Comparison of ENCODE assay signal across 11 cellular contexts in genomic region chr3:10195692-10196091, GRCh38. TPM values are rescaled to one million over a fixed set of nuclear protein-coding genes. Genes with fewer than 3 reads are reported as not detected.
DNase-seq lines count a peak whose midpoint lies in the region; ATAC-seq and TF ChIP-seq lines count a peak whose summit lies in the region.
"Had no signal": no experiment of that assay in that cellular context is flagged by ENCODE, and none has a peak within 500 bp of the region (broad histone marks: within the 10 kb centered on the region; RNA-seq: fewer than 3 reads in every experiment).

No MANE protein-coding gene starts in this region.

- peaks cover 39 to 89% (median 55%) of the 10 kb centered on the region in 4 donors for H3K4me1 Mint-ChIP-seq in CD4-positive, CD25-positive, alpha-beta regulatory T cell

- TF ChIP-seq EP300 in sigmoid colon (IDR thresholded peaks at IDR 0.05) (no peak), gastroesophageal sphincter (IDR thresholded peaks at IDR 0.05) (no peak)

- TF ChIP-seq CTCF in OCI-LY7 (conservative IDR thresholded peaks at IDR 0.05; ENCODE audit: low read length) (no peak), sigmoid colon (IDR thresholded peaks at IDR 0.05) (no peak), gastroesophageal sphincter (IDR thresholded peaks at IDR 0.05) (no peak)

- no peaks in the 10 kb centered on the region for H3K36me3 ChIP-seq in CD4-positive, CD25-positive, alpha-beta regulatory T cell (ENCODE audit: control insufficient read depth, insufficient read depth, low read length)
- no peaks in the 10 kb centered on the region for H3K36me3 ChIP-seq in OCI-LY7 (ENCODE audit: insufficient read depth, low read length)
- H3K36me3 ChIP-seq in effector memory CD4-positive, alpha-beta T cell (ENCODE audit: control insufficient read depth, insufficient read depth, low read length), result no peaks in the 10 kb centered on the region
- H3K36me3 ChIP-seq in sigmoid colon, result no peaks in the 10 kb centered on the region
- no peaks in the 10 kb centered on the region for H3K36me3 ChIP-seq in gastroesophageal sphincter

- no TSS peak for BruUV-seq in OCI-LY7 (replicated peaks; lab: Mats Ljungman, UMichigan)

- ATAC-seq in CD4-positive, CD25-positive, alpha-beta regulatory T cell (ENCODE audit: low read depth in 2 of 2), result no peak
- ATAC-seq in gastroesophageal sphincter, result no peak

- H3K27me3 ChIP-seq in CD4-positive, CD25-positive, alpha-beta regulatory T cell (ENCODE audit: control insufficient read depth, insufficient read depth, low read length), result no peaks in the 10 kb centered on the region
- H3K27me3 ChIP-seq in effector memory CD4-positive, alpha-beta T cell (replicated peaks; ENCODE audit: control insufficient read depth, insufficient read depth, low read length, poor library complexity, severe bottlenecking), result no peaks in the 10 kb centered on the region
- H3K27me3 ChIP-seq in sigmoid colon (no peaks in the 10 kb centered on the region), gastroesophageal sphincter (no peaks in the 10 kb centered on the region)

- H3K27ac ChIP-seq in CD4-positive, CD25-positive, alpha-beta regulatory T cell (ENCODE audit: insufficient read depth, low read length, poor library complexity, severe bottlenecking), result peak overlapping the region; percentile 92
- H3K27ac ChIP-seq in OCI-LY7 (ENCODE audit: low read depth, low read length, poor library complexity, severe bottlenecking) (peak overlapping the region; percentile 74), sigmoid colon (peak overlapping the region; percentile 84 to 90 (median 86)), gastroesophageal sphincter (peak overlapping the region in 2 of 4 donors; percentile 8 to 41)
- H3K27ac ChIP-seq in effector memory CD4-positive, alpha-beta T cell (ENCODE audit: insufficient read depth, low read length, poor library complexity, severe bottlenecking), result peak overlapping the region; percentile 89
- H3K27ac ChIP-seq: SK-N-MC had no signal

- no peak for DNase-seq in CD4-positive, CD25-positive, alpha-beta regulatory T cell
- no peak for DNase-seq in OCI-LY7 (ENCODE audit: low spot score)
- no peak for DNase-seq in effector memory CD4-positive, alpha-beta T cell
- no peak for DNase-seq in sigmoid colon
- no peak for DNase-seq in ecto neural progenitor cell (ENCODE audit: low spot score)
- DNase-seq in activated CD4-positive, CD25-positive, alpha-beta regulatory T cell (lab: John Stamatoyannopoulos, UW), result no peak
- DNase-seq in activated effector memory CD4-positive, alpha-beta T cell treated with Interleukin-2 at 50 U/mL for 16 hours, result no peak
- DNase-seq: effector CD4-positive, alpha-beta T cell; NCI-H2029 had no signal

- intact Hi-C loops in OCI-LY7 (cut with micrococcal nuclease; ENCODE audit: unreplicated experiment) (no loop called here), sigmoid colon (cut with DNase I) (no loop called here)

- peak overlapping the region in 2 of 4 donors; percentile 77 to 85 for H3K4me3 Mint-ChIP-seq in CD4-positive, CD25-positive, alpha-beta regulatory T cell

- no peaks in the 10 kb centered on the region for H3K27me3 Mint-ChIP-seq in CD4-positive, CD25-positive, alpha-beta regulatory T cell

- TF ChIP-seq POLR2A in sigmoid colon (IDR thresholded peaks at IDR 0.05) (no peak), gastroesophageal sphincter (IDR thresholded peaks at IDR 0.05) (no peak)

- no peaks in the 10 kb centered on the region for H3K9me3 ChIP-seq in CD4-positive, CD25-positive, alpha-beta regulatory T cell (ENCODE audit: control insufficient read depth in 2 of 2, low read length in 2 of 2)
- H3K9me3 ChIP-seq in OCI-LY7 (ENCODE audit: low read length) (no peaks in the 10 kb centered on the region), sigmoid colon (no peaks in the 10 kb centered on the region), gastroesophageal sphincter (no peaks in the 10 kb centered on the region)
- H3K9me3 ChIP-seq in effector memory CD4-positive, alpha-beta T cell (ENCODE audit: control insufficient read depth, low read length), result no peaks in the 10 kb centered on the region

- POLR2A ChIA-PET in OCI-LY7 (lab: Charles Lee), result interaction anchor here (0.6 to 4.3 kb wide), 3 partner anchors 18 to 81 kb away, joined by 3 to 32 read pairs (median 8); no protein-coding TSS in a partner anchor

- peaks cover 0 to 2% (median 0%) of the 10 kb centered on the region in 7 donors for H3K9me3 Mint-ChIP-seq in CD4-positive, CD25-positive, alpha-beta regulatory T cell

- H3K79me2 ChIP-seq in OCI-LY7 (ENCODE audit: insufficient read depth, low read depth, low read length), result no peaks in the 10 kb centered on the region

- H3K9me2 ChIP-seq in OCI-LY7 (ENCODE audit: insufficient read depth, low read length), result no peaks in the 10 kb centered on the region

- no peaks in the 10 kb centered on the region for H3K36me3 Mint-ChIP-seq in CD4-positive, CD25-positive, alpha-beta regulatory T cell

- H4K20me1 ChIP-seq in OCI-LY7 (ENCODE audit: insufficient read depth, low read length), result no peaks in the 10 kb centered on the region

- H3K4me1 ChIP-seq in CD4-positive, CD25-positive, alpha-beta regulatory T cell (ENCODE audit: control insufficient read depth, insufficient read depth, low read length, poor library complexity, severe bottlenecking), result peaks cover 77% of the 10 kb centered on the region
- H3K4me1 ChIP-seq in OCI-LY7 (ENCODE audit: insufficient read depth, low read length, poor library complexity, severe bottlenecking) (peaks cover 88% of the 10 kb centered on the region), sigmoid colon (peaks cover 0 to 66% (median 60%) of the 10 kb centered on the region in 4 donors), gastroesophageal sphincter (peaks cover 17 to 67% (median 49%) of the 10 kb centered on the region in 3 donors)
- peaks cover 88% of the 10 kb centered on the region for H3K4me1 ChIP-seq in effector memory CD4-positive, alpha-beta T cell (ENCODE audit: control insufficient read depth, insufficient read depth, low read length, poor library complexity, severe bottlenecking)

- H3K27ac Mint-ChIP-seq in CD4-positive, CD25-positive, alpha-beta regulatory T cell, result peak overlapping the region; percentile 97 to 99 (median 98)

- peak overlapping the region; percentile 71; the same call in 1 of the 2 replicates for H3K4me2 ChIP-seq in OCI-LY7 (ENCODE audit: low read length)

- no peak overlapping the region for H3K4me3 ChIP-seq in CD4-positive, CD25-positive, alpha-beta regulatory T cell (ENCODE audit: low read depth, low read length)
- H3K4me3 ChIP-seq in OCI-LY7 (ENCODE audit: low read depth, low read length, poor library complexity, severe bottlenecking) (no peak overlapping the region), sigmoid colon (no peak overlapping the region), gastroesophageal sphincter (no peak overlapping the region)
- H3K4me3 ChIP-seq in effector memory CD4-positive, alpha-beta T cell (ENCODE audit: insufficient read depth, low read depth, low read length, poor library complexity, severe bottlenecking), result no peak overlapping the region
- H3K4me3 ChIP-seq: SK-N-MC had no signal

- CTCF ChIA-PET in OCI-LY7 (lab: Charles Lee; ENCODE audit: unreplicated experiment), result interaction anchor here (0.9 kb wide), 1 partner anchor 18 kb away, joined by 3 read pairs; no protein-coding TSS in a partner anchor

- H2AFZ ChIP-seq in OCI-LY7 (ENCODE audit: low read length), result no peak overlapping the region; the same call in 1 of the 2 replicates

- 88 to 89% methylated on average over 8 of the region's 8 CpGs for WGBS in sigmoid colon, 2 donors
- 100% methylated on average over 3 to 4 of the region's 8 CpGs for WGBS in gastroesophageal sphincter (ENCODE audit: low coverage in 1 of 2), 2 donors

RNA-seq across cellular contexts. Expression of gene IRAK2, which starts 31.0 kb away (rescaled TPM):
- total RNA-seq in CD4-positive, CD25-positive, alpha-beta regulatory T cell, result 3.6 TPM
- polyA plus RNA-seq in CD4-positive, CD25-positive, alpha-beta regulatory T cell, result 1 to 10 TPM in 3 of 4 donors, under 1 TPM in 1; 0.68 to 3.7 (median 2.8) TPM
- total RNA-seq in OCI-LY7 (2014; rRNA removed; shearing (Covaris generic)), result 1.1 and 1.4 TPM in 2 replicates
- total RNA-seq in OCI-LY7 (2022) (1.2 and 1.4 TPM in 2 replicates), sigmoid colon (1 to 10 TPM; 1.1 to 6.1 (median 3.7) TPM), gastroesophageal sphincter (1 to 10 TPM; 2.2 to 4.4 (median 3.3) TPM)
- polyA plus RNA-seq in sigmoid colon, result 1 to 10 TPM; 1.2 to 2.8 (median 2.8) TPM

RNA-seq across cellular contexts. Expression of gene TATDN2, which starts 52.6 kb away (rescaled TPM):
- 86.5 TPM for total RNA-seq in CD4-positive, CD25-positive, alpha-beta regulatory T cell
- polyA plus RNA-seq in CD4-positive, CD25-positive, alpha-beta regulatory T cell, result 10 to 100 TPM; 10.2 to 17.4 (median 12.6) TPM
- total RNA-seq in OCI-LY7 (2014; rRNA removed; shearing (Covaris generic)), result 22.0 and 22.9 TPM in 2 replicates
- total RNA-seq in OCI-LY7 (2022), result 57.5 and 63.4 TPM in 2 replicates
- 10 to 100 TPM; 11.2 to 23.3 (median 12.6) TPM for total RNA-seq in sigmoid colon
- polyA plus RNA-seq in sigmoid colon, result 10 to 100 TPM; 13.4 to 25.7 (median 17.4) TPM
- total RNA-seq in gastroesophageal sphincter, result 10 to 100 TPM in 3 of 4 donors, 1 to 10 TPM in 1; 10.0 to 28.4 (median 22.6) TPM

RNA-seq across cellular contexts. Expression of gene VHL, which starts 54.1 kb away (rescaled TPM):
- 76.6 TPM for total RNA-seq in CD4-positive, CD25-positive, alpha-beta regulatory T cell
- polyA plus RNA-seq in CD4-positive, CD25-positive, alpha-beta regulatory T cell, result 10 to 100 TPM in 3 of 4 donors, 1 to 10 TPM in 1; 5.9 to 17.3 (median 12.1) TPM
- 79.9 and 82.1 TPM in 2 replicates for total RNA-seq in OCI-LY7 (2014; rRNA removed; shearing (Covaris generic))
- 123 and 132 TPM in 2 replicates for total RNA-seq in OCI-LY7 (2022)
- 10 to 100 TPM; 20.1 to 29.9 (median 25.8) TPM for total RNA-seq in sigmoid colon
- 10 to 100 TPM; 20.4 to 35.4 (median 28.9) TPM for polyA plus RNA-seq in sigmoid colon
- 10 to 100 TPM; 24.5 to 31.9 (median 27.7) TPM for total RNA-seq in gastroesophageal sphincter
